In genomic region chr1:236207121-236207520, GRCh38 we compare ENCODE assay signal across 3 cellular contexts.
A peak's percentile ranks its signal among the peaks of the same experiment; 100 is the strongest.
TF ChIP-seq lines count a peak whose summit lies in the region.

No MANE protein-coding gene starts in this region.

TF ChIP-seq in A549, 52 proteins besides CTCF, POLR2A, EP300 and RAD21:
- peak; percentile 62 for TF ChIP-seq MAFK (IDR thresholded peaks at IDR 0.05; ENCODE audit: partially characterized antibody)
- TF ChIP-seq ELK1 (IDR thresholded peaks at IDR 0.05; ENCODE audit: low read depth, low read length) = no peak
- no peak for TF ChIP-seq MAZ (IDR thresholded peaks at IDR 0.05; ENCODE audit: borderline replicate concordance, low read depth, low read length)

TF ChIP-seq in GM23338, 12 proteins besides CTCF, POLR2A, EP300 and RAD21 (continues in another document):
- TF ChIP-seq ETS1 (IDR thresholded peaks at IDR 0.05) = no peak
- no peak for TF ChIP-seq NANOG (IDR thresholded peaks at IDR 0.05; ENCODE audit: borderline replicate concordance)
- no peak for TF ChIP-seq REST (IDR thresholded peaks at IDR 0.05; ENCODE audit: unreplicated experiment)
- TF ChIP-seq JUNB (IDR thresholded peaks at IDR 0.05; ENCODE audit: unreplicated experiment) = no peak
- TF ChIP-seq ZNF462 (CRISPR knock-in tag; IDR thresholded peaks at IDR 0.05) = no peak
- TF ChIP-seq EZH2phosphoT487 (IDR thresholded peaks at IDR 0.05; ENCODE audit: unreplicated experiment) = no peak
- no peak for TF ChIP-seq POLR2AphosphoS5 (IDR thresholded peaks at IDR 0.05; ENCODE audit: low read depth)
- no peak for TF ChIP-seq ZNF114 (CRISPR knock-in tag; IDR thresholded peaks at IDR 0.05)
- TF ChIP-seq ZNF331 (CRISPR knock-in tag; IDR thresholded peaks at IDR 0.05; ENCODE audit: low read depth) = no peak
- no peak for TF ChIP-seq EZH2 (IDR thresholded peaks at IDR 0.05; ENCODE audit: low read depth, unreplicated experiment)
- TF ChIP-seq CREB1 (CRISPR knock-in tag; IDR thresholded peaks at IDR 0.05; ENCODE audit: low read depth) = no peak

TF ChIP-seq in H1, 55 proteins besides CTCF, POLR2A, EP300 and RAD21:
- TF ChIP-seq MAFK (IDR thresholded peaks at IDR 0.05; ENCODE audit: low read depth, low read length) (peak; percentile 32; the same call in 1 of the 2 replicates), NANOG (IDR thresholded peaks at IDR 0.05; ENCODE audit: insufficient read depth, low read depth, low read length, poor library complexity, severe bottlenecking) (no peak)
